In genomic region chr2:70769450-70769849, GRCh38 we compare ENCODE assay signal across 1 cellular context.
TF ChIP-seq lines count a peak whose summit lies in the region.

No MANE protein-coding gene starts in this region.

TF ChIP-seq in H1, 55 proteins besides CTCF, POLR2A, EP300 and RAD21:
- TF ChIP-seq SP2 (IDR thresholded peaks at IDR 0.05; ENCODE audit: low read length), result no peak
- TF ChIP-seq SRF (IDR thresholded peaks at IDR 0.05; ENCODE audit: low read depth, low read length), result no peak
- no peak for TF ChIP-seq SIRT6 (IDR thresholded peaks at IDR 0.05; ENCODE audit: low read length)
- TF ChIP-seq CREB1 (IDR thresholded peaks at IDR 0.05), result no peak
- no peak for TF ChIP-seq SAP30 (IDR thresholded peaks at IDR 0.05; ENCODE audit: insufficient read depth, insufficient replicate concordance, low read length)
- TF ChIP-seq CTBP2 (IDR thresholded peaks at IDR 0.05; ENCODE audit: borderline replicate concordance, insufficient read depth, insufficient read length, low read length), result no peak
- no peak for TF ChIP-seq CEBPB (IDR thresholded peaks at IDR 0.05; ENCODE audit: low read depth, low read length)
- TF ChIP-seq EZH2 (IDR thresholded peaks at IDR 0.05; ENCODE audit: low read depth, low read length, severe bottlenecking), result no peak
- TF ChIP-seq RXRA (IDR thresholded peaks at IDR 0.05; ENCODE audit: insufficient read depth, low read depth, low read length), result no peak
- no peak for TF ChIP-seq FOSL1 (IDR thresholded peaks at IDR 0.05; ENCODE audit: insufficient read depth, low read depth, low read length)
- TF ChIP-seq, protein P1, sequence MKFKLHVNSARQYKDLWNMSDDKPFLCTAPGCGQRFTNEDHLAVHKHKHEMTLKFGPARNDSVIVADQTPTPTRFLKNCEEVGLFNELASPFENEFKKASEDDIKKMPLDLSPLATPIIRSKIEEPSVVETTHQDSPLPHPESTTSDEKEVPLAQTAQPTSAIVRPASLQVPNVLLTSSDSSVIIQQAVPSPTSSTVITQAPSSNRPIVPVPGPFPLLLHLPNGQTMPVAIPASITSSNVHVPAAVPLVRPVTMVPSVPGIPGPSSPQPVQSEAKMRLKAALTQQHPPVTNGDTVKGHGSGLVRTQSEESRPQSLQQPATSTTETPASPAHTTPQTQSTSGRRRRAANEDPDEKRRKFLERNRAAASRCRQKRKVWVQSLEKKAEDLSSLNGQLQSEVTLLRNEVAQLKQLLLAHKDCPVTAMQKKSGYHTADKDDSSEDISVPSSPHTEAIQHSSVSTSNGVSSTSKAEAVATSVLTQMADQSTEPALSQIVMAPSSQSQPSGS (IDR thresholded peaks at IDR 0.05; ENCODE audit: low read length), result no peak
- TF ChIP-seq YY1 (IDR thresholded peaks at IDR 0.05; ENCODE audit: low read depth, low read length), result no peak
- no peak for TF ChIP-seq PHF8 (conservative IDR thresholded peaks at IDR 0.05; ENCODE audit: low read depth, low read length)
- TF ChIP-seq E2F6 (IDR thresholded peaks at IDR 0.05), result no peak
- no peak for TF ChIP-seq KDM4A (IDR thresholded peaks at IDR 0.05; ENCODE audit: low read depth, low read length, severe bottlenecking)
- TF ChIP-seq KDM1A (IDR thresholded peaks at IDR 0.05; ENCODE audit: borderline replicate concordance, low read length), result no peak
- TF ChIP-seq SIN3A (conservative IDR thresholded peaks at IDR 0.05 in 1 of 2, IDR thresholded peaks at IDR 0.05 in 1 of 2; ENCODE audit: low read depth in 1 of 2, low read length in 2 of 2), result no peak
- TF ChIP-seq ZNF274 (IDR thresholded peaks at IDR 0.05; ENCODE audit: borderline replicate concordance, extremely low read depth, low read length), result no peak
- TF ChIP-seq KDM5A (IDR thresholded peaks at IDR 0.05; ENCODE audit: low read length), result no peak
